Comparison of ENCODE assay signal across 8 cellular contexts in the genomic region with DNA sequence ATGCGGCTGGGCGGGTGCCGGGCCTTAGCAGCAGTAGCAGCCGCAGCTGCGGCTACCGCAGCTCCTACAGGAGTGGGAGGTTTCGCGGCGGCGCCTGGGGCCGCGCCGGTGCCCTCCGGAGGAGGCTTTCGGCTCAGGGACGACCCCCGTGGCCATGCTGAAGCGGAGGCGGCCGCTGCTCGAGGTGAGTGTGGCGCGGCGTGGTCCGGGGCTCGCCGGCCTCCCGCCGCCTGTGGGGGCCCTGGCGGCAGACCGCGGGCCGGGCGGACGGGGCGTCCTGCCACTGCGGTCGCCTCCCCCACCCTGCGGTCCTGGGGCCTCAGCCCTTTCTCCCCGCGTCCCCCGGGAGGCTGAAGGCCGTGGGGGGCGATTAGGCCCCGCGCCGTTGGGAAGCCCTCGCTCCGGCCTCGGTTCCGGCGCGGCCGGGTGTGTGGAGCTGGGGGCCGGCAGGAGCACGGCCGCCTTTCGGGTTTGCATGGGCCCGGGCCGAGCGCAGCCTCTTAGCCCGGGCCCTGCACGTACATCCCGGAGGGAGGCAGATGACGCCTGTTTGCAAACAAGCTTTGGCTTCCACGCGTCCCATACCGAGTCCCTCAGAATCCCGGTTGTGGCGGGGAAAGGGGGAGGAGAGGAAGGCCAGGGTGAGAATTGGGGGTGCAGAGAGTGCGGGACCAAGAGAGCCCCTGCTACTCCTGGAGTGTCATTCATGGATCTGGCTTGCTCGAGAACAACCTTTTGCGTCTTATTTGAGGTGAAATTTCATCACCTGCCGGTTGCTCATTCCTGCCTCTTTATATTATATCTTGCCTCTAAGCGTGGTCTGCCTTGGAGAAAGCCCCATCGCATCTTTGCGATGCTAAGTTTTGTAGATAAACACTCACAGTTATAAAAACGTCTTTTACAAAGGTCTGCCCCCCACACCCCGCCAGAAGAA. TPM values are rescaled to one million over a fixed set of nuclear protein-coding genes. Genes with fewer than 3 reads are reported as not detected.
DNase-seq lines count a peak whose midpoint lies in the region; ATAC-seq and TF ChIP-seq lines count a peak whose summit lies in the region.

No MANE protein-coding gene starts in this region.

- CTCF ChIA-PET in PC-3 (lab: Charles Lee): interaction anchor here (0.6 kb wide), 2 partner anchors 206 to 871 kb away, joined by 3 to 7 read pairs; no protein-coding TSS in a partner anchor
- CTCF ChIA-PET in activated naive CD4-positive, alpha-beta T cell treated with anti-CD3 and anti-CD28 coated beads for 36 hours (lab: Charles Lee): interaction anchor here (0.6 to 1.5 kb wide), 4 partner anchors 115 to 1187 kb away, joined by 3 to 4 read pairs (median 4); no protein-coding TSS in a partner anchor

- no peaks in the 10 kb centered on the region for H3K27me3 ChIP-seq in PC-3 (ENCODE audit: low read length)

- peaks cover 46% of the 10 kb centered on the region for H3K79me2 ChIP-seq in PC-3 (ENCODE audit: low read length)

- peak overlapping the region; percentile 84 for H3K4me3 Mint-ChIP-seq in activated naive CD4-positive, alpha-beta T cell treated with anti-CD3 and anti-CD28 coated beads for 36 hours

- peak overlapping the region; percentile 87 for H3K4me2 ChIP-seq in PC-3 (ENCODE audit: low read length)

- intact Hi-C loops in PC-3 (cut with micrococcal nuclease): loop anchor here (1.0 to 5.0 kb wide), 3 partner anchors 95 to 225 kb away; partner anchors contain the start of gene CC2D1B
- intact Hi-C loops in activated naive CD4-positive, alpha-beta T cell treated with anti-CD3 and anti-CD28 coated beads for 36 hours (cut with micrococcal nuclease): loop anchor here (1.0 to 5.0 kb wide), 3 partner anchors 224 to 415 kb away; partner anchors contain the start of genes CC2D1B and TUT4

- H3K27me3 Mint-ChIP-seq in activated naive CD4-positive, alpha-beta T cell treated with anti-CD3 and anti-CD28 coated beads for 36 hours (ENCODE audit: low read depth): no peaks in the 10 kb centered on the region

- peak overlapping the region; percentile 23; the same call in 1 of the 2 replicates for H3K27ac ChIP-seq in PC-3 (ENCODE audit: low read length)

- BruUV-seq in PC-3 (replicated peaks; lab: Mats Ljungman, UMichigan): TSS peak; percentile 45

- no peaks in the 10 kb centered on the region for H3K9me3 ChIP-seq in PC-3 (ENCODE audit: low read length)

- H3K9ac ChIP-seq in PC-3 (ENCODE audit: low read length): peak overlapping the region; percentile 83

- peak; percentile 40 for ATAC-seq in GM19324 (IDR thresholded peaks at IDR 0.05; ENCODE audit: low FRiP score, unreplicated experiment)
- ATAC-seq in HG03457 (IDR thresholded peaks at IDR 0.05; ENCODE audit: unreplicated experiment): peak; percentile 29
- ATAC-seq in PC-3: peak; percentile 61

- no peaks in the 10 kb centered on the region for H3K36me3 ChIP-seq in PC-3 (ENCODE audit: low read depth, low read length)

- POLR2A ChIA-PET in PC-3 (lab: Charles Lee; ENCODE audit: unreplicated experiment): interaction anchor here (0.7 kb wide), 1 partner anchor 142 kb away, joined by 3 read pairs; no protein-coding TSS in a partner anchor

- no peaks in the 10 kb centered on the region for H3K9me3 Mint-ChIP-seq in activated naive CD4-positive, alpha-beta T cell treated with anti-CD3 and anti-CD28 coated beads for 36 hours

- H3K9me2 ChIP-seq in PC-3 (replicated peaks; ENCODE audit: low read length): no peaks in the 10 kb centered on the region

- peaks cover 40% of the 10 kb centered on the region for H3K4me1 Mint-ChIP-seq in activated naive CD4-positive, alpha-beta T cell treated with anti-CD3 and anti-CD28 coated beads for 36 hours (ENCODE audit: low read depth)

- peak overlapping the region; percentile 90 for H3K4me3 ChIP-seq in PC-3 (ENCODE audit: low read length)

- peak overlapping the region; percentile 77 for H2AFZ ChIP-seq in PC-3 (ENCODE audit: low read length)

- no peaks in the 10 kb centered on the region for H3F3A ChIP-seq in PC-3 (ENCODE audit: low read length, unreplicated experiment)

- H3K4me1 ChIP-seq in PC-3 (ENCODE audit: insufficient read depth, low read length): peaks cover 30% of the 10 kb centered on the region

- peak overlapping the region; percentile 68 for H3K27ac Mint-ChIP-seq in activated naive CD4-positive, alpha-beta T cell treated with anti-CD3 and anti-CD28 coated beads for 36 hours

- TF ChIP-seq CTCF in PC-3 (conservative IDR thresholded peaks at IDR 0.05; ENCODE audit: low read depth, low read length): 0 out of 2 replicates have a peak, but pooled peaks have one; percentile 1

- H4K20me1 ChIP-seq in PC-3 (ENCODE audit: low read length): no peaks in the 10 kb centered on the region

- H3K36me3 Mint-ChIP-seq in activated naive CD4-positive, alpha-beta T cell treated with anti-CD3 and anti-CD28 coated beads for 36 hours (ENCODE audit: low read depth): no peaks in the 10 kb centered on the region

- peak; percentile 20 for DNase-seq in CD1c-positive myeloid dendritic cell (ENCODE audit: extremely low spot score)
- peak; percentile 56 for DNase-seq in PC-3
- peak; percentile 36 for DNase-seq in activated naive CD4-positive, alpha-beta T cell treated with anti-CD3 and anti-CD28 coated beads for 36 hours
- peak; percentile 45 for DNase-seq in globus pallidus (ENCODE audit: low spot score)
- peak; percentile 31 for DNase-seq in occipital lobe (lab: John Stamatoyannopoulos, UW)
- no peak for DNase-seq in pons (ENCODE audit: low spot score)

RNA-seq across cellular contexts. Expression of gene ZFYVE9, which starts 0.6 kb away (rescaled TPM):
- 14.2 and 16.6 TPM in 2 replicates for total RNA-seq in PC-3 (2014; rRNA removed)
- total RNA-seq in activated naive CD4-positive, alpha-beta T cell treated with anti-CD3 and anti-CD28 coated beads for 36 hours: 1 to 10 TPM; 3.0 to 3.5 TPM
- 85.6 TPM for total RNA-seq in occipital lobe
